Comparison of ENCODE assay signal across 23 cellular contexts in the genomic region with DNA sequence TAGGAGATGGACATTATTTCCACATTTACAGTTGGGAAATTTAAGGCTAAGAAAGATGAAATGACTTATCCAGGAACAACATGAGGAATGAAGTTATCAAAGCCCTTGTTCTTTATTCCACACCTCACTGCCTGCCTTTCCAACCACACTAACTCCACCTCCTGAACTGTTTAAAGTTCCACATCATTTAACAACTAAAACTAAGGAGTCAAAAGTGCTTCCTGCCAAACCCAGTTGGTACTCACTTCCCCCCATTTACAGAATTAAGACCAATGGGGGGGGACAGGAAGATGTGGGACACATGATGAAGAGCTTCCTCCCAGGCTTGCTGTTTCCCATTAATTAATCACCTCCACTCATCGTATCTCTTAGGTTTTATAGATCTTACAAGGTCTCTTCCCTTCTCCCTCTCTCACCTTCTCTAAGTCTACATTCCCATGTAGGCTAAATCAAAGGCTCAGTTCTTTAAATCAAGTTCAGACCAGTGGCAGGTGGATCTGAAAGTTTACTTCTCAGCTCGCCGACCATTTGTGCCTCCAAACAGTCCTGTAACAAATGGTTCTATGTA. TPM values are rescaled to one million over a fixed set of nuclear protein-coding genes. Genes with fewer than 3 reads are reported as not detected.
A peak's percentile ranks its signal among the peaks of the same experiment; 100 is the strongest.
DNase-seq lines count a peak whose midpoint lies in the region; ATAC-seq and TF ChIP-seq lines count a peak whose summit lies in the region.
"Had no signal": no experiment of that assay in that cellular context is flagged by ENCODE, and none has a peak within 500 bp of the region (broad histone marks: within the 10 kb centered on the region; RNA-seq: fewer than 3 reads in every experiment).

No MANE protein-coding gene starts in this region.

- TF ChIP-seq CTCF in HFFc6 (IDR thresholded peaks at IDR 0.05): no peak

- H3K36me3 Mint-ChIP-seq in activated T-cell treated with anti-CD3 and anti-CD28 coated beads, Interleukin-2, amount 50 U/mL, for 24 hours (ENCODE audit: low read depth): peaks cover 81% of the 10 kb centered on the region
- peaks cover 42% of the 10 kb centered on the region for H3K36me3 Mint-ChIP-seq in HFFc6 (ENCODE audit: low read depth)
- peaks cover 41% of the 10 kb centered on the region for H3K36me3 Mint-ChIP-seq in activated naive CD8-positive, alpha-beta T cell treated with anti-CD3 and anti-CD28 coated beads, Interleukin-2, amount 50 U/mL, for 24 hours (ENCODE audit: low read depth)
- H3K36me3 Mint-ChIP-seq in naive B cell: peaks cover 7 to 15% of the 10 kb centered on the region in 2 donors
- peaks cover 29% of the 10 kb centered on the region for H3K36me3 Mint-ChIP-seq in T-cell

- peaks cover 6% of the 10 kb centered on the region for H3K4me1 Mint-ChIP-seq in activated T-cell treated with anti-CD3 and anti-CD28 coated beads, Interleukin-2, amount 50 U/mL, for 24 hours (ENCODE audit: low read depth)
- H3K4me1 Mint-ChIP-seq in HFFc6 (ENCODE audit: low read depth) (peaks cover 6% of the 10 kb centered on the region), naive B cell (peaks cover 10 to 12% (median 11%) of the 10 kb centered on the region in 3 donors), T-cell (peaks cover 5 to 9% (median 7%) of the 10 kb centered on the region in 3 donors)
- H3K4me1 Mint-ChIP-seq in activated naive CD8-positive, alpha-beta T cell treated with anti-CD3 and anti-CD28 coated beads, Interleukin-2, amount 50 U/mL, for 24 hours: peaks cover 4% of the 10 kb centered on the region

- no peak for TF ChIP-seq POLR2A in GM18505 (IDR thresholded peaks at IDR 0.05; ENCODE audit: borderline replicate concordance, extremely low read depth, insufficient read depth, insufficient read length)

- POLR2A ChIA-PET in T-cell (lab: Charles Lee): no interaction called here

- H3K9me3 Mint-ChIP-seq in activated T-cell treated with anti-CD3 and anti-CD28 coated beads, Interleukin-2, amount 50 U/mL, for 24 hours: no peaks in the 10 kb centered on the region
- no peaks in the 10 kb centered on the region for H3K9me3 Mint-ChIP-seq in HFFc6
- H3K9me3 Mint-ChIP-seq in activated naive CD8-positive, alpha-beta T cell treated with anti-CD3 and anti-CD28 coated beads, Interleukin-2, amount 50 U/mL, for 24 hours: no peaks in the 10 kb centered on the region
- no peaks in the 10 kb centered on the region for H3K9me3 Mint-ChIP-seq in naive B cell
- H3K9me3 Mint-ChIP-seq in T-cell: no peaks in the 10 kb centered on the region
- H3K9me3 Mint-ChIP-seq: natural killer cell treated with Interleukin-12 subunit alpha and Interleukin-12 subunit beta and Interleukin-15 and Interleukin-18, amount 100 ng/mL, for 72 hours had no signal

- DNase-seq in activated T-cell treated with anti-CD3 and anti-CD28 coated beads, Interleukin-2, amount 50 U/mL, for 24 hours: no peak
- DNase-seq in activated T-cell treated with anti-CD3 and anti-CD28 coated beads for 4 hours (no peak), HFFc6 (no peak), naive B cell (no peak), T-cell (no peak), NCI-H146 (lab: John Stamatoyannopoulos, UW) (no peak)
- no peak for DNase-seq in activated naive CD8-positive, alpha-beta T cell treated with anti-CD3 and anti-CD28 coated beads, Interleukin-2, amount 50 U/mL, for 24 hours
- DNase-seq: activated CD4-positive, CD25-positive, alpha-beta regulatory T cell; activated effector memory CD4-positive, alpha-beta T cell treated with anti-CD3 and anti-CD28 coated beads, Interleukin-2, amount 50 U/mL, for 16 hours; aorta; DMS 273 treated with DMSO at 0.1 percent for 48 hours; erythroblast; foreskin fibroblast; KG1; left ventricle myocardium inferior; midbrain; NCI-H2171; NCI-H526 treated with DMSO at 0.1 percent for 48 hours; sigmoid colon; stimulated activated CD4-positive, alpha-beta T cell treated with anti-CD3 and anti-CD28 coated beads, Interleukin-15, amount 100 ng/mL, for 24 hours; substantia nigra had no signal

- peak overlapping the region; percentile 2 for H3K27ac Mint-ChIP-seq in activated T-cell treated with anti-CD3 and anti-CD28 coated beads, Interleukin-2, amount 50 U/mL, for 24 hours
- H3K27ac Mint-ChIP-seq in HFFc6 (peak overlapping the region; percentile 11; the same call in 1 of the 2 replicates), naive B cell (peak overlapping the region in 5 of 6 donors; percentile 36 to 84 (median 56)), T-cell (no peak overlapping the region)
- H3K27ac Mint-ChIP-seq in activated naive CD8-positive, alpha-beta T cell treated with anti-CD3 and anti-CD28 coated beads, Interleukin-2, amount 50 U/mL, for 24 hours: peak overlapping the region; percentile 13

- ATAC-seq in activated naive CD8-positive, alpha-beta T cell treated with anti-CD3 and anti-CD28 coated beads, Interleukin-2, amount 50 U/mL, for 24 hours: no peak
- ATAC-seq in naive B cell (ENCODE audit: low read depth in 2 of 2) (no peak), T-cell (replicated peaks in 1 of 4) (no peak), GM18505 (IDR thresholded peaks at IDR 0.05; ENCODE audit: unreplicated experiment) (no peak)
- ATAC-seq: natural killer cell treated with Interleukin-12 subunit alpha and Interleukin-12 subunit beta and Interleukin-15 and Interleukin-18, amount 100 ng/mL, for 72 hours had no signal

- no peaks in the 10 kb centered on the region for H3K27me3 Mint-ChIP-seq in activated T-cell treated with anti-CD3 and anti-CD28 coated beads, Interleukin-2, amount 50 U/mL, for 24 hours
- H3K27me3 Mint-ChIP-seq in HFFc6 (ENCODE audit: insufficient read depth) (no peaks in the 10 kb centered on the region), naive B cell (no peaks in the 10 kb centered on the region), T-cell (no peaks in the 10 kb centered on the region)
- H3K27me3 Mint-ChIP-seq in activated naive CD8-positive, alpha-beta T cell treated with anti-CD3 and anti-CD28 coated beads, Interleukin-2, amount 50 U/mL, for 24 hours: no peaks in the 10 kb centered on the region
- H3K27me3 Mint-ChIP-seq: natural killer cell treated with Interleukin-12 subunit alpha and Interleukin-12 subunit beta and Interleukin-15 and Interleukin-18, amount 100 ng/mL, for 72 hours had no signal

- CTCF ChIA-PET in T-cell (lab: Charles Lee): interaction anchor here in 1 of 2 donors (0.6 kb wide), 1 partner anchor 28 kb away, joined by 3 read pairs; no protein-coding TSS in a partner anchor

- no peak overlapping the region for H3K4me3 Mint-ChIP-seq in activated T-cell treated with anti-CD3 and anti-CD28 coated beads, Interleukin-2, amount 50 U/mL, for 24 hours
- H3K4me3 Mint-ChIP-seq in HFFc6: no peak overlapping the region
- H3K4me3 Mint-ChIP-seq in activated naive CD8-positive, alpha-beta T cell treated with anti-CD3 and anti-CD28 coated beads, Interleukin-2, amount 50 U/mL, for 24 hours: no peak overlapping the region
- no peak overlapping the region for H3K4me3 Mint-ChIP-seq in naive B cell
- H3K4me3 Mint-ChIP-seq in T-cell: no peak overlapping the region
- H3K4me3 Mint-ChIP-seq: natural killer cell treated with Interleukin-12 subunit alpha and Interleukin-12 subunit beta and Interleukin-15 and Interleukin-18, amount 100 ng/mL, for 72 hours had no signal

RNA-seq across cellular contexts. Expression of a gene that starts 19.2 kb away (rescaled TPM):
- total RNA-seq in HFFc6 (2021; fragmentation: NEBNext Ultra II Directional; extraction: Animal tissue kit (Norgen Biotek cat#: 25700)): 10 to 100 TPM; 27.8 to 32.7 (median 29.2) TPM
- 10 to 100 TPM; 25.7 to 34.2 (median 28.9) TPM for polyA plus RNA-seq in naive B cell (ENCODE audit: low read depth in 6 of 6)
- total RNA-seq in T-cell: 10 to 100 TPM; 13.4 to 32.4 (median 26.6) TPM

RNA-seq across cellular contexts. Expression of a gene that starts 29.5 kb away (rescaled TPM):
- 1 to 10 TPM in 3 of 6 experiments, under 1 TPM in 3; 0.63 to 1.1 (median 0.91) TPM for total RNA-seq in HFFc6 (2021; fragmentation: NEBNext Ultra II Directional; extraction: Animal tissue kit (Norgen Biotek cat#: 25700))
- 1 to 10 TPM in 2 of 6 donors, under 1 TPM in 3, not detected in 1; 0.57 to 1.8 (median 0.90) TPM for polyA plus RNA-seq in naive B cell (ENCODE audit: low read depth in 6 of 6)
- 1 to 10 TPM in 4 of 5 donors, under 1 TPM in 1; 0.35 to 2.4 (median 1.8) TPM for total RNA-seq in T-cell

RNA-seq across cellular contexts. Expression of a gene that starts 32.5 kb away (rescaled TPM):
- 100 to 1,000 TPM in 1 of 6 experiments, 10 to 100 TPM in 5; 86.6 to 101 (median 94.5) TPM for total RNA-seq in HFFc6 (2021; fragmentation: NEBNext Ultra II Directional; extraction: Animal tissue kit (Norgen Biotek cat#: 25700))
- polyA plus RNA-seq in naive B cell (ENCODE audit: low read depth in 6 of 6): 10 to 100 TPM; 48.1 to 99.0 (median 80.5) TPM
- total RNA-seq in T-cell: 10 to 100 TPM; 29.4 to 39.0 (median 37.1) TPM

RNA-seq across cellular contexts. Expression of a gene that starts 36.6 kb away (rescaled TPM):
- 100 to 1,000 TPM in 5 of 6 experiments, 10 to 100 TPM in 1; 96.6 to 123 (median 113) TPM for total RNA-seq in HFFc6 (2021; fragmentation: NEBNext Ultra II Directional; extraction: Animal tissue kit (Norgen Biotek cat#: 25700))
- polyA plus RNA-seq in naive B cell (ENCODE audit: low read depth in 6 of 6): 10 to 100 TPM; 19.2 to 28.0 (median 24.6) TPM
- total RNA-seq in T-cell: 10 to 100 TPM in 4 of 5 donors, 1 to 10 TPM in 1; 9.4 to 19.0 (median 16.2) TPM

Comparison
In these comparisons a context has a peak if more than half of its experiments do, and no peak if none do; other contexts are left out.
1. H3K27ac Mint-ChIP-seq: peak in activated T-cell treated with anti-CD3 and anti-CD28 coated beads, Interleukin-2, amount 50 U/mL, for 24 hours (single experiment), HFFc6 (single experiment), activated naive CD8-positive, alpha-beta T cell treated with anti-CD3 and anti-CD28 coated beads, Interleukin-2, amount 50 U/mL, for 24 hours (single experiment) and naive B cell (5 of 6); none in T-cell (0 of 2).